1 cellular context compared by ENCODE assay signal in genomic region chrX:69289046-69289838, GRCh38.
TF ChIP-seq lines count a peak whose summit lies in the region.

No MANE protein-coding gene starts in this region.

TF ChIP-seq in HEK293, 187 proteins besides CTCF, POLR2A, EP300 and RAD21 (continued from another document):
- TF ChIP-seq PRDM2 (tag by site-specific recombination; IDR thresholded peaks at IDR 0.05; ENCODE audit: borderline replicate concordance) (no peak), ZIC2 (tag by site-specific recombination; IDR thresholded peaks at IDR 0.05) (peak; percentile 22; the same call in 1 of the 2 replicates), ZNF19 (tag by site-specific recombination; IDR thresholded peaks at IDR 0.05; ENCODE audit: low read depth) (no peak), ZNF112 (tag by site-specific recombination; IDR thresholded peaks at IDR 0.05) (no peak), ZNF248 (tag by site-specific recombination; IDR thresholded peaks at IDR 0.05) (no peak), ZNF660 (tag by site-specific recombination; IDR thresholded peaks at IDR 0.05) (no peak), GFI1B (tag by site-specific recombination; IDR thresholded peaks at IDR 0.05) (no peak), ZNF221 (tag by site-specific recombination; IDR thresholded peaks at IDR 0.05; ENCODE audit: borderline replicate concordance) (no peak), ZNF548 (tag by site-specific recombination; IDR thresholded peaks at IDR 0.05) (no peak), ZNF292 (tag by site-specific recombination; IDR thresholded peaks at IDR 0.05; ENCODE audit: borderline replicate concordance, low read depth) (no peak), ZBTB1 (tag by site-specific recombination; IDR thresholded peaks at IDR 0.05) (no peak), ZNF777 (tag by site-specific recombination; IDR thresholded peaks at IDR 0.05; ENCODE audit: borderline replicate concordance) (no peak), ZNF391 (tag by site-specific recombination; IDR thresholded peaks at IDR 0.05; ENCODE audit: borderline replicate concordance, low read depth) (no peak), YY2 (tag by site-specific recombination; IDR thresholded peaks at IDR 0.05) (no peak), ZNF510 (tag by site-specific recombination; IDR thresholded peaks at IDR 0.05; ENCODE audit: insufficient replicate concordance) (no peak), ZNF174 (tag by site-specific recombination; IDR thresholded peaks at IDR 0.05) (no peak), ZNF580 (tag by site-specific recombination; IDR thresholded peaks at IDR 0.05) (no peak), SP3 (tag by site-specific recombination; IDR thresholded peaks at IDR 0.05) (no peak)
- TF ChIP-seq, protein P1, sequence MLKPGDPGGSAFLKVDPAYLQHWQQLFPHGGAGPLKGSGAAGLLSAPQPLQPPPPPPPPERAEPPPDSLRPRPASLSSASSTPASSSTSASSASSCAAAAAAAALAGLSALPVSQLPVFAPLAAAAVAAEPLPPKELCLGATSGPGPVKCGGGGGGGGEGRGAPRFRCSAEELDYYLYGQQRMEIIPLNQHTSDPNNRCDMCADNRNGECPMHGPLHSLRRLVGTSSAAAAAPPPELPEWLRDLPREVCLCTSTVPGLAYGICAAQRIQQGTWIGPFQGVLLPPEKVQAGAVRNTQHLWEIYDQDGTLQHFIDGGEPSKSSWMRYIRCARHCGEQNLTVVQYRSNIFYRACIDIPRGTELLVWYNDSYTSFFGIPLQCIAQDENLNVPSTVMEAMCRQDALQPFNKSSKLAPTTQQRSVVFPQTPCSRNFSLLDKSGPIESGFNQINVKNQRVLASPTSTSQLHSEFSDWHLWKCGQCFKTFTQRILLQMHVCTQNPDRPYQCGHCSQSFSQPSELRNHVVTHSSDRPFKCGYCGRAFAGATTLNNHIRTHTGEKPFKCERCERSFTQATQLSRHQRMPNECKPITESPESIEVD (tag by site-specific recombination; IDR thresholded peaks at IDR 0.05): no peak
TF ChIP-seq in HEK293: peak in this region for 4.
